ENCODE assay signal across 29 cellular contexts in genomic region chr18:11897781-11898180, GRCh38.
"Had no signal": no experiment of that assay in that cellular context is flagged by ENCODE, and none has a peak within 500 bp of the region (broad histone marks: within the 10 kb centered on the region; RNA-seq: fewer than 3 reads in every experiment).

No MANE protein-coding gene starts in this region.

- H3K27me3 Mint-ChIP-seq: dendritic cell treated with granulocyte-macrophage colony-stimulating factor and Interleukin-4, amounts not matched to agents 40 ng/mL and 50 ng/mL, for 4 days; effector memory CD8-positive, alpha-beta T cell had no signal

- ATAC-seq: effector memory CD8-positive, alpha-beta T cell; esophagus mucosa; foreskin keratinocyte; gastrocnemius medialis; gastroesophageal sphincter; heart left ventricle; heart right ventricle had no signal

- H3K27me3 ChIP-seq: colonic mucosa, dorsolateral prefrontal cortex, esophagus muscularis mucosa, esophagus squamous epithelium, foreskin keratinocyte, gastrocnemius medialis, gastroesophageal sphincter, heart left ventricle, heart right ventricle had no signal

- H3K27ac Mint-ChIP-seq: dendritic cell treated with granulocyte-macrophage colony-stimulating factor and Interleukin-4, amounts not matched to agents 40 ng/mL and 50 ng/mL, for 4 days; endodermal cell had no signal

- H3K9me3 ChIP-seq: colonic mucosa, esophagus muscularis mucosa, esophagus squamous epithelium, gastrocnemius medialis, gastroesophageal sphincter, heart left ventricle, heart right ventricle had no signal

- H3K9me3 Mint-ChIP-seq: dendritic cell treated with granulocyte-macrophage colony-stimulating factor and Interleukin-4, amounts not matched to agents 40 ng/mL and 50 ng/mL, for 4 days; effector memory CD8-positive, alpha-beta T cell; endodermal cell had no signal

- H3K36me3 ChIP-seq: colonic mucosa had no signal

- FAIRE-seq: colon, endometrium, endothelial cell of umbilical vein, frontal cortex had no signal

- H3K4me3 ChIP-seq: colonic mucosa, coronary artery, dorsolateral prefrontal cortex, esophagus muscularis mucosa, esophagus squamous epithelium, gastrocnemius medialis, gastroesophageal sphincter, heart left ventricle, heart right ventricle had no signal

- H3K27ac ChIP-seq: colonic mucosa, coronary artery, dorsolateral prefrontal cortex, epithelial cell of prostate, esophagus muscularis mucosa, esophagus squamous epithelium, foreskin keratinocyte, gastrocnemius medialis, gastroesophageal sphincter, heart left ventricle, heart right ventricle had no signal

- DNase-seq: colonic mucosa; cortex of kidney; dermis blood vessel endothelial cell; dorsolateral prefrontal cortex; effector CD4-positive, alpha-beta T cell; effector CD8-positive, alpha-beta T cell; effector memory CD4-positive, alpha-beta T cell; effector memory CD8-positive, alpha-beta T cell; endodermal cell; erythroblast; esophagus squamous epithelium; foreskin fibroblast; foreskin keratinocyte; foreskin melanocyte; gastrocnemius medialis; glutamatergic neuron; head of caudate nucleus; heart left ventricle; heart right ventricle had no signal

- H3K4me1 ChIP-seq: colonic mucosa, esophagus muscularis mucosa, esophagus squamous epithelium, foreskin keratinocyte, gastrocnemius medialis, gastroesophageal sphincter had no signal

- H3K4me3 Mint-ChIP-seq: dendritic cell treated with granulocyte-macrophage colony-stimulating factor and Interleukin-4, amounts not matched to agents 40 ng/mL and 50 ng/mL, for 4 days; effector memory CD8-positive, alpha-beta T cell; endodermal cell had no signal
